21 cellular contexts compared by ENCODE assay signal in genomic region chr3:153129866-153130265, GRCh38. TPM values are rescaled to one million over a fixed set of nuclear protein-coding genes. Genes with fewer than 3 reads are reported as not detected.
DNase-seq lines count a peak whose midpoint lies in the region; ATAC-seq, FAIRE-seq and TF ChIP-seq lines count a peak whose summit lies in the region.
"Had no signal": no experiment of that assay in that cellular context is flagged by ENCODE, and none has a peak within 500 bp of the region (broad histone marks: within the 10 kb centered on the region; RNA-seq: fewer than 3 reads in every experiment).

No MANE protein-coding gene starts in this region.

- TF ChIP-seq EP300 in A549 (IDR thresholded peaks at IDR 0.05): no peak

- H4K20me1 ChIP-seq in HCT116 (ENCODE audit: insufficient read depth): no peaks in the 10 kb centered on the region

- H3K4me3 ChIP-seq in A549: no peak overlapping the region
- no peak overlapping the region for H3K4me3 ChIP-seq in HCT116 (replicated peaks in 1 of 2; ENCODE audit: low read depth in 1 of 2, low read length in 2 of 2)
- no peak overlapping the region for H3K4me3 ChIP-seq in SJSA1

- H3K27me3 ChIP-seq in HCT116 (ENCODE audit: insufficient read depth, low read length): no peaks in the 10 kb centered on the region
- H3K27me3 ChIP-seq in SJSA1 (replicated peaks): no peaks in the 10 kb centered on the region
- no peaks in the 10 kb centered on the region for H3K27me3 ChIP-seq in foreskin keratinocyte

- H3K79me2 ChIP-seq in HCT116 (ENCODE audit: insufficient read depth, low read length): no peaks in the 10 kb centered on the region

- H3K9ac ChIP-seq in HCT116 (ENCODE audit: low read length): no peak overlapping the region

- TF ChIP-seq POLR2A in A549 (IDR thresholded peaks at IDR 0.05; ENCODE audit: low read length) (no peak), HCT116 (IDR thresholded peaks at IDR 0.05; ENCODE audit: borderline replicate concordance, extremely low read depth, insufficient read depth, insufficient read length) (no peak)

- H3K36me3 ChIP-seq in HCT116 (ENCODE audit: control insufficient read depth in 1 of 2, insufficient read depth in 2 of 2, low read length in 2 of 2) (no peaks in the 10 kb centered on the region), SJSA1 (no peaks in the 10 kb centered on the region)

- intact Hi-C loops in HCT116 (cut with micrococcal nuclease): no loop called here

- TF ChIP-seq RAD21 in A549 (conservative IDR thresholded peaks at IDR 0.05 in 1 of 2, IDR thresholded peaks at IDR 0.05 in 1 of 2) (no peak), HCT116 (IDR thresholded peaks at IDR 0.05; ENCODE audit: low read depth) (no peak)

- RAD21 ChIA-PET in HCT116 (lab: Charles Lee; ENCODE audit: low non-redundant PET in 1 of 2, low total read pairs in 2 of 2, uncharacterized antibody in 2 of 2, unreplicated experiment in 2 of 2): no interaction called here

- POLR2A ChIA-PET in A549 (lab: Yijun Ruan, JAX) (interaction anchor here (2.0 kb wide), 1 partner anchor 31 kb away, joined by 15 read pairs; no protein-coding TSS in a partner anchor), HCT116 (lab: Charles Lee) (no interaction called here)

- H2AFZ ChIP-seq in HCT116 (ENCODE audit: low read depth, low read length, poor library complexity, severe bottlenecking): no peak overlapping the region

- no peaks in the 10 kb centered on the region for H3K9me3 ChIP-seq in A549
- H3K9me3 ChIP-seq in HCT116 (ENCODE audit: control insufficient read depth in 1 of 2, insufficient read depth in 1 of 2, low read depth in 1 of 2, low read length in 2 of 2): no peaks in the 10 kb centered on the region
- H3K9me3 ChIP-seq in SJSA1 (replicated peaks): no peaks in the 10 kb centered on the region

- H3K9me2 ChIP-seq in HCT116 (ENCODE audit: insufficient read depth): no peaks in the 10 kb centered on the region

- ATAC-seq in A549 (no peak), HCT116 (no peak), foreskin keratinocyte (no peak), GM21723 (IDR thresholded peaks at IDR 0.05; ENCODE audit: unreplicated experiment) (no peak)
- ATAC-seq: Right ventricle myocardium inferior had no signal

- peak overlapping the region; percentile 46 to 57 for H3K27ac ChIP-seq in A549
- peak overlapping the region; percentile 66; the same call in 1 of the 2 replicates for H3K27ac ChIP-seq in HCT116 (ENCODE audit: low read depth, low read length)
- peak overlapping the region; percentile 34; the same call in 1 of the 2 replicates for H3K27ac ChIP-seq in SJSA1
- peak overlapping the region; percentile 87 for H3K27ac ChIP-seq in foreskin keratinocyte

- H3K4me2 ChIP-seq in A549: peak overlapping the region; percentile 72
- peak overlapping the region; percentile 74; the same call in 1 of the 2 replicates for H3K4me2 ChIP-seq in HCT116 (ENCODE audit: low read length)

- no peak for DNase-seq in A549 (ENCODE audit: low read depth in 1 of 2, low spot score in 1 of 2)
- no peak for DNase-seq in HCT116 (ENCODE audit: low read depth, low spot score)
- DNase-seq in SJSA1 (ENCODE audit: low read depth in 1 of 2, low spot score in 2 of 2): no peak
- DNase-seq in foreskin keratinocyte: no peak
- no peak for DNase-seq in globus pallidus (ENCODE audit: low spot score)
- DNase-seq in HUDEP-2 (lab: John Stamatoyannopoulos, UW; ENCODE audit: unreplicated experiment in 76 of 76): no peak
- no peak for DNase-seq in activated naive CD4-positive, alpha-beta T cell treated with anti-CD3 and anti-CD28 coated beads, Interleukin-2, amount 50 U/mL, for 16 hours
- DNase-seq: CD4-positive, alpha-beta T cell; COR-L47; DMS 273 treated with DMSO at 0.1 percent for 48 hours; DND-41; KBM-7; NCI-H1092; NCI-H1436; NCI-H1930; NK-92 treated with Interleukin-12 subunit alpha and Interleukin-12 subunit beta, amount 100 ng/mL, for 24 hours had no signal

- no TSS peak for BruUV-seq in HCT116 (replicated peaks; lab: Mats Ljungman, UMichigan)

- TF ChIP-seq CTCF in A549 (IDR thresholded peaks at IDR 0.05): no peak
- TF ChIP-seq CTCF in HCT116 (IDR thresholded peaks at IDR 0.05 in 2 of 3, conservative IDR thresholded peaks at IDR 0.05 in 1 of 3; ENCODE audit: borderline replicate concordance in 1 of 3, insufficient read depth in 1 of 3, low read depth in 2 of 3, low read length in 2 of 3): no peak
- TF ChIP-seq CTCF in foreskin keratinocyte (conservative IDR thresholded peaks at IDR 0.05): no peak

- CTCF ChIA-PET in A549 (lab: Yijun Ruan, JAX): interaction anchor here (0.9 to 1.5 kb wide), 2 partner anchors 12 to 87 kb away, joined by 3 to 7 read pairs; no protein-coding TSS in a partner anchor
- CTCF ChIA-PET in HCT116 (lab: Charles Lee): interaction anchor here (0.6 kb wide), 1 partner anchor 68 kb away, joined by 3 read pairs; no protein-coding TSS in a partner anchor

- 98% methylated on average over 3 of the region's 3 CpGs for WGBS in A549 (ENCODE audit: missing lambda C conversion rate)

- FAIRE-seq in A549 (lab: Jason Lieb, UNC): no peak
- FAIRE-seq: A204.1, GM12892, H1 had no signal

- H3K4me1 ChIP-seq in A549: peaks cover 20% of the 10 kb centered on the region
- H3K4me1 ChIP-seq in HCT116 (ENCODE audit: control insufficient read depth in 1 of 2, insufficient read depth in 2 of 2, low read length in 2 of 2): peaks cover 11 to 19% of the 10 kb centered on the region in 2 experiments
- peaks cover 12% of the 10 kb centered on the region for H3K4me1 ChIP-seq in SJSA1 (replicated peaks)
- H3K4me1 ChIP-seq in foreskin keratinocyte: peaks cover 13% of the 10 kb centered on the region

TF ChIP-seq in A549, 52 proteins besides CTCF, POLR2A, EP300 and RAD21:
- TF ChIP-seq USF2 (IDR thresholded peaks at IDR 0.05) (no peak), KDM5A (IDR thresholded peaks at IDR 0.05) (no peak), MAFK (IDR thresholded peaks at IDR 0.05; ENCODE audit: partially characterized antibody) (no peak)
TF ChIP-seq in A549: peak in this region for 0.

TF ChIP-seq in HCT116, 20 proteins besides CTCF, POLR2A, EP300 and RAD21:
- no peak for TF ChIP-seq EZH2phosphoT487 (IDR thresholded peaks at IDR 0.05; ENCODE audit: borderline replicate concordance)
- no peak for TF ChIP-seq EGR1 (IDR thresholded peaks at IDR 0.05; ENCODE audit: low read depth)
- no peak for TF ChIP-seq MAX (IDR thresholded peaks at IDR 0.05)
- TF ChIP-seq JUND (IDR thresholded peaks at IDR 0.05): no peak
- TF ChIP-seq, protein P1, sequence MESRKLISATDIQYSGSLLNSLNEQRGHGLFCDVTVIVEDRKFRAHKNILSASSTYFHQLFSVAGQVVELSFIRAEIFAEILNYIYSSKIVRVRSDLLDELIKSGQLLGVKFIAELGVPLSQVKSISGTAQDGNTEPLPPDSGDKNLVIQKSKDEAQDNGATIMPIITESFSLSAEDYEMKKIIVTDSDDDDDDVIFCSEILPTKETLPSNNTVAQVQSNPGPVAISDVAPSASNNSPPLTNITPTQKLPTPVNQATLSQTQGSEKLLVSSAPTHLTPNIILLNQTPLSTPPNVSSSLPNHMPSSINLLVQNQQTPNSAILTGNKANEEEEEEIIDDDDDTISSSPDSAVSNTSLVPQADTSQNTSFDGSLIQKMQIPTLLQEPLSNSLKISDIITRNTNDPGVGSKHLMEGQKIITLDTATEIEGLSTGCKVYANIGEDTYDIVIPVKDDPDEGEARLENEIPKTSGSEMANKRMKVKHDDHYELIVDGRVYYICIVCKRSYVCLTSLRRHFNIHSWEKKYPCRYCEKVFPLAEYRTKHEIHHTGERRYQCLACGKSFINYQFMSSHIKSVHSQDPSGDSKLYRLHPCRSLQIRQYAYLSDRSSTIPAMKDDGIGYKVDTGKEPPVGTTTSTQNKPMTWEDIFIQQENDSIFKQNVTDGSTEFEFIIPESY (IDR thresholded peaks at IDR 0.05; ENCODE audit: extremely low read depth, insufficient replicate concordance, low read length): no peak
- TF ChIP-seq TCF7L2 (IDR thresholded peaks at IDR 0.05; ENCODE audit: borderline replicate concordance, extremely low read depth, insufficient read depth, insufficient read length): no peak
- TF ChIP-seq FOSL1 (IDR thresholded peaks at IDR 0.05; ENCODE audit: low read depth): no peak
- TF ChIP-seq CEBPB (IDR thresholded peaks at IDR 0.05; ENCODE audit: low read depth): no peak

RNA-seq across cellular contexts. Expression of gene RAP2B, which starts 32.2 kb away (rescaled TPM):
- polyA plus RNA-seq in A549 (2011; rRNA removed) (5.7 and 6.7 TPM in 2 replicates), A549 (2017; fragmentation: RNase III; extraction: RNeasy Plus Mini Kit Qiagen cat#74134 plus additional on column Dnase treatment) (5.4 to 5.9 TPM (median 5.6 TPM) in 3 replicates), foreskin keratinocyte (11.8 and 12.2 TPM in 2 replicates)
- 4.6 TPM in 2 replicates for polyA plus RNA-seq in A549 (2012; cell fraction: cytosol; rRNA removed)
- 2.7 and 3.1 TPM in 2 replicates for polyA plus RNA-seq in A549 (2012; cell fraction: nucleus; rRNA removed)
- polyA minus RNA-seq in A549 (2011; rRNA and poly(A)+ RNA removed): 8.8 and 11.2 TPM in 2 replicates
- total RNA-seq in HCT116 (2021; ENCODE audit: unreplicated experiment) (24.2 TPM), foreskin keratinocyte (25.8 and 28.0 TPM in 2 replicates)
- 12.1 and 13.6 TPM in 2 replicates for polyA plus RNA-seq in HCT116 (2012)
- total RNA-seq in SJSA1 (2014; rRNA removed; shearing (Covaris generic)): 20.9 and 21.7 TPM in 2 replicates

Comparison
In these comparisons a context has a peak if more than half of its experiments do, and no peak if none do; other contexts are left out.
1. H3K27ac ChIP-seq: peak in every context shown above with its lines; median percentile 87 in foreskin keratinocyte; 66 in HCT116; 52 in A549; 34 in SJSA1.